11 cellular contexts compared by ENCODE assay signal in genomic region chr15:65423150-65423976, GRCh38. TPM values are rescaled to one million over a fixed set of nuclear protein-coding genes. Genes with fewer than 3 reads are reported as not detected.
DNase-seq lines count a peak whose midpoint lies in the region; ATAC-seq and TF ChIP-seq lines count a peak whose summit lies in the region.
"Had no signal": no experiment of that assay in that cellular context is flagged by ENCODE, and none has a peak within 500 bp of the region (broad histone marks: within the 10 kb centered on the region; RNA-seq: fewer than 3 reads in every experiment).

No MANE protein-coding gene starts in this region.

- H3K27me3 Mint-ChIP-seq in T-helper 1 cell treated with Interleukin-12 subunit alpha and Interleukin-12 subunit beta and Interleukin-4 antibody, amounts not matched to agents 30 μg/mL and 1 μg/mL, for 36 hours (ENCODE audit: low read depth): peaks cover 70% of the 10 kb centered on the region
- peaks cover 55% of the 10 kb centered on the region for H3K27me3 Mint-ChIP-seq in activated CD8-positive, alpha-beta T cell treated with anti-CD3 and anti-CD28 coated beads for 36 hours

- H3K36me3 ChIP-seq in iPS DF 6.9 (ENCODE audit: control insufficient read depth, insufficient read depth, low read length): no peaks in the 10 kb centered on the region

- DNase-seq in T-helper 1 cell (no peak), iPS DF 6.9 (ENCODE audit: low read depth, low spot score) (no peak), SW480 (ENCODE audit: low spot score) (no peak), NOMO-1 treated with DMSO at 0.1 percent for 48 hours (lab: John Stamatoyannopoulos, UW; ENCODE audit: unreplicated experiment) (no peak), NCI-H1694 treated with DMSO at 0.1 percent for 48 hours (lab: John Stamatoyannopoulos, UW) (no peak)
- DNase-seq in activated CD8-positive, alpha-beta T cell treated with anti-CD3 and anti-CD28 coated beads for 36 hours: no peak
- DNase-seq: NCI-H2081 had no signal

- no CpG with 5 or more reads among the region's 28 CpGs for WGBS in iPS DF 6.9 (ENCODE audit: insufficient coverage, insufficient read length)

- TF ChIP-seq CTCF in activated CD8-positive, alpha-beta T cell treated with anti-CD3 and anti-CD28 coated beads for 36 hours (IDR thresholded peaks at IDR 0.05): no peak

- H3K4me1 ChIP-seq in iPS DF 6.9 (ENCODE audit: control insufficient read depth, insufficient read depth, low read length): peaks cover 10% of the 10 kb centered on the region

- intact Hi-C loops in activated CD8-positive, alpha-beta T cell treated with anti-CD3 and anti-CD28 coated beads for 36 hours (cut with micrococcal nuclease): no loop called here

- H3K9me3 Mint-ChIP-seq in T-helper 1 cell treated with Interleukin-12 subunit alpha and Interleukin-12 subunit beta and Interleukin-4 antibody, amounts not matched to agents 30 μg/mL and 1 μg/mL, for 36 hours: no peaks in the 10 kb centered on the region
- H3K9me3 Mint-ChIP-seq in activated CD8-positive, alpha-beta T cell treated with anti-CD3 and anti-CD28 coated beads for 36 hours: no peaks in the 10 kb centered on the region

- H3K9me3 ChIP-seq in iPS DF 6.9 (ENCODE audit: control insufficient read depth, insufficient read depth, low read length): no peaks in the 10 kb centered on the region

- no peak overlapping the region for H3K27ac Mint-ChIP-seq in T-helper 1 cell treated with Interleukin-12 subunit alpha and Interleukin-12 subunit beta and Interleukin-4 antibody, amounts not matched to agents 30 μg/mL and 1 μg/mL, for 36 hours
- no peak overlapping the region for H3K27ac Mint-ChIP-seq in activated CD8-positive, alpha-beta T cell treated with anti-CD3 and anti-CD28 coated beads for 36 hours

- H3K27ac ChIP-seq in iPS DF 6.9 (ENCODE audit: low read length): no peak overlapping the region
- peak overlapping the region in 14 of 21 experiments; percentile 19 to 79 (median 50) for H3K27ac ChIP-seq in skin epidermis

- H3K4me3 ChIP-seq in iPS DF 6.9 (ENCODE audit: low read length): peak overlapping the region; percentile 69; the same call in 1 of the 2 replicates
- peak overlapping the region in 2 of 7 experiments; percentile 10 to 28 for H3K4me3 ChIP-seq in skin epidermis

- POLR2A ChIA-PET in activated CD8-positive, alpha-beta T cell treated with anti-CD3 and anti-CD28 coated beads for 36 hours (lab: Charles Lee): no interaction called here

- H3K4me1 Mint-ChIP-seq in T-helper 1 cell treated with Interleukin-12 subunit alpha and Interleukin-12 subunit beta and Interleukin-4 antibody, amounts not matched to agents 30 μg/mL and 1 μg/mL, for 36 hours (ENCODE audit: low read depth): peaks cover 17% of the 10 kb centered on the region
- H3K4me1 Mint-ChIP-seq in activated CD8-positive, alpha-beta T cell treated with anti-CD3 and anti-CD28 coated beads for 36 hours (ENCODE audit: low read depth): peaks cover 14% of the 10 kb centered on the region

- H3K27me3 ChIP-seq in iPS DF 6.9 (ENCODE audit: control insufficient read depth, insufficient read depth, low read length): peaks cover 3% of the 10 kb centered on the region; the same call in 1 of the 2 replicates

- ATAC-seq in activated CD8-positive, alpha-beta T cell treated with anti-CD3 and anti-CD28 coated beads for 36 hours: no peak

- H3K4me3 Mint-ChIP-seq in T-helper 1 cell treated with Interleukin-12 subunit alpha and Interleukin-12 subunit beta and Interleukin-4 antibody, amounts not matched to agents 30 μg/mL and 1 μg/mL, for 36 hours: peak overlapping the region; percentile 84
- H3K4me3 Mint-ChIP-seq in activated CD8-positive, alpha-beta T cell treated with anti-CD3 and anti-CD28 coated beads for 36 hours: peak overlapping the region; percentile 57

- CTCF ChIA-PET in activated CD8-positive, alpha-beta T cell treated with anti-CD3 and anti-CD28 coated beads for 36 hours (lab: Charles Lee): no interaction called here

- peaks cover 5% of the 10 kb centered on the region for H3K36me3 Mint-ChIP-seq in T-helper 1 cell treated with Interleukin-12 subunit alpha and Interleukin-12 subunit beta and Interleukin-4 antibody, amounts not matched to agents 30 μg/mL and 1 μg/mL, for 36 hours (ENCODE audit: low read depth)
- no peaks in the 10 kb centered on the region for H3K36me3 Mint-ChIP-seq in activated CD8-positive, alpha-beta T cell treated with anti-CD3 and anti-CD28 coated beads for 36 hours (ENCODE audit: low read depth)

RNA-seq across cellular contexts. Expression of gene IGDCC4, which starts 0.6 kb away (rescaled TPM):
- under 1 TPM; 0.20 to 0.31 TPM for total RNA-seq in activated CD8-positive, alpha-beta T cell treated with anti-CD3 and anti-CD28 coated beads for 36 hours

RNA-seq across cellular contexts. Expression of gene IGDCC3, which starts 45.6 kb away (rescaled TPM):
- total RNA-seq in activated CD8-positive, alpha-beta T cell treated with anti-CD3 and anti-CD28 coated beads for 36 hours: not detected
- total RNA-seq: endothelial cell of umbilical vein, pulmonary artery endothelial cell had no signal
